Comparison of ENCODE assay signal across 12 cellular contexts in genomic region chr20:21640556-21640955, GRCh38.
DNase-seq lines count a peak whose midpoint lies in the region; ATAC-seq and TF ChIP-seq lines count a peak whose summit lies in the region.
"Had no signal": no experiment of that assay in that cellular context is flagged by ENCODE, and none has a peak within 500 bp of the region (broad histone marks: within the 10 kb centered on the region; RNA-seq: fewer than 3 reads in every experiment).

No MANE protein-coding gene starts in this region.

- intact Hi-C loops in A673 (cut with micrococcal nuclease; ENCODE audit: unreplicated experiment) = no loop called here

- no peaks in the 10 kb centered on the region for H3K27me3 ChIP-seq in A673 (replicated peaks; ENCODE audit: insufficient read depth, low read depth, low read length, poor library complexity)

- TF ChIP-seq CTCF in A673 (conservative IDR thresholded peaks at IDR 0.05; ENCODE audit: low read depth, low read length) (peak; percentile 46), GM13976 (IDR thresholded peaks at IDR 0.05; ENCODE audit: borderline replicate concordance, control extremely low read depth, extremely low read depth, insufficient read depth, missing control alignments) (peak; percentile 12)

- DNase-seq in A673 (ENCODE audit: low spot score) (peak; percentile 34), GM13976 (ENCODE audit: low spot score) (peak; percentile 23), NCI-H2171 (lab: John Stamatoyannopoulos, UW) (peak; percentile 17), T47D (ENCODE audit: low read depth in 1 of 2, low spot score in 1 of 2) (peak; percentile 70 to 86)
- DNase-seq: effector CD4-positive, alpha-beta T cell; kidney glomerular epithelial cell; MV-4-11 had no signal

- CTCF ChIA-PET in A673 (lab: Charles Lee) = no interaction called here

- no TSS peak for BruUV-seq in A673 (replicated peaks; lab: Mats Ljungman, UMichigan)

- no peaks in the 10 kb centered on the region for H3K4me1 ChIP-seq in A673 (ENCODE audit: insufficient read depth, low read length, poor library complexity, severe bottlenecking)

- no peak for ATAC-seq in HG03432 (IDR thresholded peaks at IDR 0.05; ENCODE audit: unreplicated experiment)
- ATAC-seq in GM19328 (IDR thresholded peaks at IDR 0.05; ENCODE audit: unreplicated experiment) = no peak
- no peak for ATAC-seq in GM21367 (IDR thresholded peaks at IDR 0.05; ENCODE audit: unreplicated experiment)
- ATAC-seq in GM21723 (IDR thresholded peaks at IDR 0.05; ENCODE audit: unreplicated experiment) = no peak
- ATAC-seq: activated CD4-positive, CD25-positive, alpha-beta regulatory T cell treated with anti-CD3 and anti-CD28 coated beads, Interleukin-2, amount 50 U/mL, for 24 hours had no signal

- no peaks in the 10 kb centered on the region for H3K9me3 ChIP-seq in A673 (ENCODE audit: low read depth, low read length, poor library complexity, severe bottlenecking)

- H3K4me3 ChIP-seq in A673 (ENCODE audit: low read depth, low read length, poor library complexity, severe bottlenecking) = no peak overlapping the region

- no peak overlapping the region for H3K27ac ChIP-seq in A673 (ENCODE audit: low read depth, low read length, poor library complexity, severe bottlenecking)

- POLR2A ChIA-PET in A673 (lab: Charles Lee; ENCODE audit: low non-redundant PET) = no interaction called here

- H3K36me3 ChIP-seq in A673 (ENCODE audit: insufficient read depth, low read length, poor library complexity, severe bottlenecking) = no peaks in the 10 kb centered on the region

- in situ Hi-C loops in GM13976 (cut with MboI; ENCODE audit: low sequenced_read_pairs, unreplicated experiment) = no loop called here
- in situ Hi-C loops in T47D (cut with HindIII; ENCODE audit: low pct_unique_long_range_greater_than_20kb, low sequenced_read_pairs) = no loop called here

Comparison
In these comparisons a context has a peak if more than half of its experiments do, and no peak if none do; other contexts are left out.
1. DNase-seq: peak in every context shown above with its lines; median percentile 78 in T47D; 34 in A673; 23 in GM13976; 17 in NCI-H2171.